8 cellular contexts compared by ENCODE assay signal in the genomic region with DNA sequence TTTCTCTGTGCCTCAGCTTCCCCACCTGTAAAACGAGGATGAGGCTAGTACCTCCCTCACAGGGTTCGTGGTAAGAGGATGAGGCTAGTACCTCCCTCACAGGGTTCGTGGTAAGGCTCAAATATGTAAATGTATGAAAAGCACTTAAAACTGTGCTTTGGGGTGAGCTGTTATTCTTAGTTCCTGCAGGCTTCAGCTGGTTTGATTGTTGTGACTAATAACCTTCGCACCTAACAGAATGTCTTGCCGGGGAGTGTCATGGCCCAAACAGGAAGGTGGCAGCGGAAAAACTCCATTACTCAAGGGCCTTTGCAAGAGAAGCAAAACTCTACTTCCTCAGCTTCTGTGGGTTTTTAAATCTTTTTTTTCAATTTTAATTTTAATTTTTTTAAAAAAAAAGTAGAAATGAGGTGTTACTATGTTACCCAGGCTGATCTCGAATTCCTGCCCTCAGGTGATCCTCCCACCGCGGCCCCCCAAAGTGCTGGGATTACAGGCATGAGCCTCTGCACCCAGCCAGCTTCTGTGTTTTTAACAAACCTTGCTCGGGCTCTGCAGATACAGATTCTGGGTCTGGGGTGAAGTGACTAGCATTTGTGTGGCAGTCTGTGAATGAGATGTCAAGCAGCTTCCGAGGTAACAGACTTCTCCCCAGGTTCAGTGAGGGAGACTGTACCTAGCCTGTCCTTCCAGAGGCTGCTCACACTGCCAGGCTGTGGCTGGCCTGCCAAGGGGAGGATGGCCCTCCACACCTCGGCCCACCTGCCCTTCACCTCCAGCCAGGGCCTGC.
DNase-seq lines count a peak whose midpoint lies in the region; ATAC-seq, FAIRE-seq and TF ChIP-seq lines count a peak whose summit lies in the region.

No MANE protein-coding gene starts in this region.

- FAIRE-seq in bronchial epithelial cell (lab: Jason Lieb, UNC), result peak; percentile 47

- in situ Hi-C loops in HAP-1 (cut with MboI; ENCODE audit: low sequenced_read_pairs), result no loop called here

- TF ChIP-seq CTCF in bronchial epithelial cell (IDR thresholded peaks at IDR 0.05; ENCODE audit: insufficient read depth, low read length, severe bottlenecking), result no peak

- H3K9me3 ChIP-seq in HAP-1, result no peaks in the 10 kb centered on the region

- H3K27me3 ChIP-seq in bronchial epithelial cell (ENCODE audit: control insufficient read depth, insufficient read depth, low read length), result no peaks in the 10 kb centered on the region
- no peaks in the 10 kb centered on the region for H3K27me3 ChIP-seq in HAP-1 (ENCODE audit: low read depth)

- DNase-seq in T follicular helper cell (ENCODE audit: low read depth) (peak; percentile 52), bronchial epithelial cell (ENCODE audit: low read depth) (peak; percentile 84), HAP-1 (ENCODE audit: low spot score in 2 of 2) (no peak)
- peak; percentile 77 for DNase-seq in stimulated activated CD4-positive, alpha-beta T cell treated with anti-CD3 and anti-CD28 coated beads, Interleukin-4, amount 100 ng/mL, for 24 hours

- no peak overlapping the region for H3K4me3 ChIP-seq in bronchial epithelial cell (ENCODE audit: low read depth, low read length)
- H3K4me3 ChIP-seq in HAP-1, result no peak overlapping the region

- no peaks in the 10 kb centered on the region for H3K4me1 ChIP-seq in HAP-1

- ATAC-seq in GM18511 (IDR thresholded peaks at IDR 0.05; ENCODE audit: unreplicated experiment) (peak; percentile 62), HG02973 (IDR thresholded peaks at IDR 0.05; ENCODE audit: unreplicated experiment) (peak; percentile 41), HG03280 (IDR thresholded peaks at IDR 0.05; ENCODE audit: unreplicated experiment) (no peak), GM21390 (IDR thresholded peaks at IDR 0.05; ENCODE audit: unreplicated experiment) (no peak)

- H3K36me3 ChIP-seq in bronchial epithelial cell (ENCODE audit: control insufficient read depth, insufficient read depth, low read length) (no peaks in the 10 kb centered on the region), HAP-1 (replicated peaks) (no peaks in the 10 kb centered on the region)

Comparison
In these comparisons a context has a peak if more than half of its experiments do, and no peak if none do; other contexts are left out.
1. ATAC-seq: peak in GM18511 (single experiment) and HG02973 (single experiment); none in HG03280 (single experiment) and GM21390 (single experiment).
2. DNase-seq: peak in T follicular helper cell (single experiment), bronchial epithelial cell (single experiment) and stimulated activated CD4-positive, alpha-beta T cell treated with anti-CD3 and anti-CD28 coated beads, Interleukin-4, amount 100 ng/mL, for 24 hours (single experiment); none in HAP-1 (0 of 2).